In genomic region chr9:69370430-69370829, GRCh38 we compare ENCODE assay signal across 21 cellular contexts. TPM values are rescaled to one million over a fixed set of nuclear protein-coding genes. Genes with fewer than 3 reads are reported as not detected.
DNase-seq lines count a peak whose midpoint lies in the region; ATAC-seq and TF ChIP-seq lines count a peak whose summit lies in the region.
"Had no signal": no experiment of that assay in that cellular context is flagged by ENCODE, and none has a peak within 500 bp of the region (broad histone marks: within the 10 kb centered on the region; RNA-seq: fewer than 3 reads in every experiment).

No MANE protein-coding gene starts in this region.

- no peak overlapping the region for H3K27ac Mint-ChIP-seq in T-helper 17 cell
- H3K27ac Mint-ChIP-seq: activated naive CD8-positive, alpha-beta T cell treated with anti-CD3 and anti-CD28 coated beads, Interleukin-2, amount 10 ng/mL, durations not matched to agents 7 days and 5 days had no signal

- H3K27ac ChIP-seq in left lung, result no peak overlapping the region
- H3K27ac ChIP-seq in mesenchymal stem cell (ENCODE audit: low read length, poor library complexity, severe bottlenecking), result no peak overlapping the region
- H3K27ac ChIP-seq: BLaER1 treated with 17β-estradiol and CSF1 and Interleukin-3, amounts not matched to agents 10 nM and 100 nM; SK-N-MC had no signal

- no peak overlapping the region for H4K8ac ChIP-seq in mesenchymal stem cell (ENCODE audit: low read length)

- no peak overlapping the region for H3K18ac ChIP-seq in mesenchymal stem cell (ENCODE audit: low read depth in 1 of 2, low read length in 2 of 2)

- intact Hi-C loops in left lung (cut with DNase I), result no loop called here

- H3K9me3 ChIP-seq in left lung (no peaks in the 10 kb centered on the region), T-helper 17 cell (ENCODE audit: control insufficient read depth, low read length, poor library complexity, severe bottlenecking) (no peaks in the 10 kb centered on the region), mesenchymal stem cell (ENCODE audit: control insufficient read depth, low read length) (no peaks in the 10 kb centered on the region)

- H3K27me3 Mint-ChIP-seq in T-helper 17 cell, result peaks cover 43% of the 10 kb centered on the region

- H2AFZ ChIP-seq in mesenchymal stem cell (ENCODE audit: low read depth, low read length), result no peak overlapping the region

- H3K14ac ChIP-seq in mesenchymal stem cell (ENCODE audit: low read length in 2 of 2), result no peak overlapping the region

- H3K4me3 Mint-ChIP-seq in T-helper 17 cell, result no peak overlapping the region
- H3K4me3 Mint-ChIP-seq: activated naive CD8-positive, alpha-beta T cell treated with anti-CD3 and anti-CD28 coated beads, Interleukin-2, amount 10 ng/mL, durations not matched to agents 7 days and 5 days; WTC11 had no signal

- H2AK5ac ChIP-seq in mesenchymal stem cell (ENCODE audit: low read length, severe bottlenecking), result no peak overlapping the region

- ATAC-seq in left lung (peak; percentile 29), T-helper 17 cell (no peak)
- ATAC-seq: HepG2, WTC11 had no signal

- no peak overlapping the region for H2BK5ac ChIP-seq in mesenchymal stem cell (ENCODE audit: low read depth, low read length, poor library complexity, severe bottlenecking)

- DNase-seq in ACHN, result peak; percentile 19
- peak; percentile 19 for DNase-seq in RPMI7951 (ENCODE audit: low read depth)
- peak; percentile 84 for DNase-seq in dermis blood vessel endothelial cell
- DNase-seq in left lung, result no peak
- DNase-seq in T-helper 17 cell, result no peak
- DNase-seq in activated CD8-positive, alpha-beta memory T cell treated with anti-CD3 and anti-CD28 coated beads for 24 hours, result no peak
- no peak for DNase-seq in NCI-H1048 (lab: John Stamatoyannopoulos, UW)
- DNase-seq in mesenchymal stem cell, result no peak
- DNase-seq: activated CD4-positive, alpha-beta T cell treated with anti-CD3 and anti-CD28 coated beads, Interleukin-2, amount 50 U/mL, for 48 hours; activated naive CD8-positive, alpha-beta T cell treated with anti-CD3 and anti-CD28 coated beads, Interleukin-2, amount 10 ng/mL, durations not matched to agents 7 days and 5 days; GOT3; kidney; mesendoderm; NCI-H2081; NCI-H446; nucleus accumbens had no signal

- H3K79me1 ChIP-seq in mesenchymal stem cell (replicated peaks; ENCODE audit: low read length, poor library complexity, severe bottlenecking), result no peaks in the 10 kb centered on the region

- 100% methylated on average over 1 of the region's 2 CpGs for WGBS in mesenchymal stem cell

- H3K36me3 ChIP-seq in left lung, result no peaks in the 10 kb centered on the region
- H3K36me3 ChIP-seq in mesenchymal stem cell (ENCODE audit: control insufficient read depth in 1 of 2, insufficient read depth in 2 of 2, low read depth in 1 of 2, low read length in 2 of 2), result no peaks in the 10 kb centered on the region
- H3K36me3 ChIP-seq: BLaER1 treated with 17β-estradiol and CSF1 and Interleukin-3, amounts not matched to agents 10 nM and 100 nM had no signal

- no peaks in the 10 kb centered on the region for H3K4me1 Mint-ChIP-seq in T-helper 17 cell
- H3K4me1 Mint-ChIP-seq: activated naive CD8-positive, alpha-beta T cell treated with anti-CD3 and anti-CD28 coated beads, Interleukin-2, amount 10 ng/mL, durations not matched to agents 7 days and 5 days had no signal

- no peak overlapping the region for H3K23ac ChIP-seq in mesenchymal stem cell (ENCODE audit: low read length in 2 of 2)

- H3K27me3 ChIP-seq in left lung (no peaks in the 10 kb centered on the region), mesenchymal stem cell (ENCODE audit: control insufficient read depth in 1 of 2, insufficient read depth in 1 of 2, low read length in 2 of 2) (peaks cover 0 to 7% of the 10 kb centered on the region in 2 experiments)
- H3K27me3 ChIP-seq: BLaER1 treated with 17β-estradiol and CSF1 and Interleukin-3, amounts not matched to agents 10 nM and 100 nM had no signal

- in situ Hi-C loops in ACHN (cut with HindIII; ENCODE audit: low pct_ligation_motif_present, low pct_unique_long_range_greater_than_20kb, low sequenced_read_pairs), result no loop called here

- no peak overlapping the region for H2BK15ac ChIP-seq in mesenchymal stem cell (ENCODE audit: low read depth, poor library complexity, severe bottlenecking)

- H2BK12ac ChIP-seq in mesenchymal stem cell (ENCODE audit: low read length in 2 of 2), result no peak overlapping the region

- no peak overlapping the region for H2BK120ac ChIP-seq in mesenchymal stem cell (ENCODE audit: low read depth, low read length)

- TF ChIP-seq CTCF in left lung (IDR thresholded peaks at IDR 0.05), result no peak

- no peak overlapping the region for H3K4me2 ChIP-seq in mesenchymal stem cell (ENCODE audit: low read length, poor library complexity, severe bottlenecking)
- H3K4me2 ChIP-seq: BLaER1 treated with 17β-estradiol and CSF1 and Interleukin-3, amounts not matched to agents 10 nM and 100 nM had no signal

- no peaks in the 10 kb centered on the region for H3K36me3 Mint-ChIP-seq in T-helper 17 cell (ENCODE audit: low read depth)
- H3K36me3 Mint-ChIP-seq: activated naive CD8-positive, alpha-beta T cell treated with anti-CD3 and anti-CD28 coated beads, Interleukin-2, amount 10 ng/mL, durations not matched to agents 7 days and 5 days had no signal

- H4K91ac ChIP-seq in mesenchymal stem cell (ENCODE audit: low read length), result no peak overlapping the region

- H3K4me1 ChIP-seq in left lung (no peaks in the 10 kb centered on the region), mesenchymal stem cell (ENCODE audit: control insufficient read depth, insufficient read depth, low read depth, low read length) (no peaks in the 10 kb centered on the region)
- H3K4me1 ChIP-seq: BLaER1 treated with 17β-estradiol and CSF1 and Interleukin-3, amounts not matched to agents 10 nM and 100 nM had no signal

- H3K4me3 ChIP-seq in left lung, result no peak overlapping the region
- H3K4me3 ChIP-seq in mesenchymal stem cell (ENCODE audit: insufficient read depth in 1 of 2, low read depth in 1 of 2, low read length in 2 of 2), result no peak overlapping the region
- H3K4me3 ChIP-seq: BLaER1 treated with 17β-estradiol and CSF1 and Interleukin-3, amounts not matched to agents 10 nM and 100 nM; SK-N-MC had no signal

- no peak overlapping the region for H3K4ac ChIP-seq in mesenchymal stem cell (ENCODE audit: low read depth in 1 of 2, low read length in 2 of 2)

- H3K9ac ChIP-seq in mesenchymal stem cell (ENCODE audit: low read length), result no peak overlapping the region
- H3K9ac ChIP-seq: BLaER1 treated with 17β-estradiol and CSF1 and Interleukin-3, amounts not matched to agents 10 nM and 100 nM had no signal

RNA-seq across cellular contexts. Expression of gene ENTREP1, which starts 45.4 kb away (rescaled TPM):
- 0.10 TPM in 1 of 2 replicates, not detected in the other for total RNA-seq in RPMI7951 (2014; rRNA removed; shearing (Covaris generic))
- total RNA-seq in dermis blood vessel endothelial cell (6.6 and 8.0 TPM in 2 replicates), left lung (10 to 100 TPM; 16.8 to 37.4 TPM), T-helper 17 cell (under 1 TPM in 1 of 2 donors, not detected in 1; 0.77 TPM)
- 0.03 TPM for polyA plus RNA-seq in mesenchymal stem cell (2013, experiment 1 of 2)
- polyA plus RNA-seq in mesenchymal stem cell (2013, experiment 2 of 2), result 0.07 TPM
- total RNA-seq: activated naive CD8-positive, alpha-beta T cell treated with anti-CD3 and anti-CD28 coated beads, Interleukin-2, amount 10 ng/mL, durations not matched to agents 7 days and 5 days; G401; HepG2 had no signal
- polyA plus RNA-seq: HepG2 had no signal

Comparison
In these comparisons a context has a peak if more than half of its experiments do, and no peak if none do; other contexts are left out.
1. DNase-seq: peak in ACHN (single experiment), RPMI7951 (single experiment) and dermis blood vessel endothelial cell (single experiment); none in left lung (0 of 2), T-helper 17 cell (0 of 3), activated CD8-positive, alpha-beta memory T cell treated with anti-CD3 and anti-CD28 coated beads for 24 hours (single experiment), NCI-H1048 (single experiment) and mesenchymal stem cell (single experiment).